16 cellular contexts compared by ENCODE assay signal in the genomic region with DNA sequence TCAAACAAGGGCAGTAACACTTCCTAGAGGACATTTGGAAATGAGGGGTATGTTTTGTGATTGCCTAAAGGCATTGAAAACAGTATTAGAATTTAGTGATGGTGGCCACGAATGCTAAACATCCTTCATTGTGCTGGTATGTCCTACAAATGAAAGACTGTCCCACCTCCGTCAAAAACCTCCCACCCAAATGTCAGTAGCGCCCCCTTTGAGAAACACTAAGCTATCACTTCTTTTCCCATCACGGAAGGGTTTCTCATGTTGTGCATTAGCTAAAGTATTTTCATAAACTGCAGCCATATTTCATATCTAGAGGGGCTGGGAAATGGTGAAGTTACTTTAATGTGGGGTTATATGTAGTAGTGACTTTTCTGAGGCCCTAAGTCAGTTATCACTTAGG.
A peak's percentile ranks its signal among the peaks of the same experiment; 100 is the strongest.
DNase-seq lines count a peak whose midpoint lies in the region; ATAC-seq and TF ChIP-seq lines count a peak whose summit lies in the region.
"Had no signal": no experiment of that assay in that cellular context is flagged by ENCODE, and none has a peak within 500 bp of the region (broad histone marks: within the 10 kb centered on the region; RNA-seq: fewer than 3 reads in every experiment).

No MANE protein-coding gene starts in this region.

- no peaks in the 10 kb centered on the region for H3K36me3 ChIP-seq in Panc1 (ENCODE audit: control insufficient read depth, insufficient read depth, low read length)
- H3K36me3 ChIP-seq: BE2C had no signal

- no peak overlapping the region for H3K27ac ChIP-seq in Panc1 (ENCODE audit: low read length)
- H3K27ac ChIP-seq: C4-2B had no signal

- H3K9me3 ChIP-seq in Panc1 (ENCODE audit: control insufficient read depth, insufficient read depth, low read depth, low read length) = no peaks in the 10 kb centered on the region; the same call in 1 of the 2 replicates
- H3K9me3 ChIP-seq: BE2C had no signal

- no peaks in the 10 kb centered on the region for H3K4me1 ChIP-seq in Panc1 (ENCODE audit: control insufficient read depth, insufficient read depth, low read length)
- H3K4me1 ChIP-seq: BE2C had no signal

- ATAC-seq in Panc1 = no peak
- ATAC-seq: HCT116, HepG2 had no signal

- CTCF ChIA-PET in Panc1 (lab: Charles Lee) = interaction anchor here (0.7 kb wide), 1 partner anchor 29 kb away, joined by 3 read pairs; no protein-coding TSS in a partner anchor

- DNase-seq in GM13977 (ENCODE audit: low spot score) (no peak), Panc1 (ENCODE audit: low read depth, low spot score) (no peak), iPS DF 4.7 (ENCODE audit: extremely low read depth, low spot score) (peak; percentile 1), SKM-1 (lab: John Stamatoyannopoulos, UW; ENCODE audit: unreplicated experiment) (no peak), G401 (ENCODE audit: low spot score) (no peak), NK-92 (lab: John Stamatoyannopoulos, UW; ENCODE audit: unreplicated experiment) (no peak)
- no peak for DNase-seq in effector CD8-positive, alpha-beta T cell (lab: John Stamatoyannopoulos, UW)
- DNase-seq: BE2C; CD4-positive, alpha-beta memory T cell; DMS153; DMS79 treated with DMSO at 0.1 percent for 48 hours; EL; GDM1 had no signal

- in situ Hi-C loops in GM13977 (cut with MboI; ENCODE audit: low pct_unique_long_range_greater_than_20kb, low sequenced_read_pairs, unreplicated experiment) (no loop called here), Panc1 (cut with HindIII; ENCODE audit: low pct_unique_long_range_greater_than_20kb, low sequenced_read_pairs) (no loop called here), G401 (cut with HindIII; ENCODE audit: low sequenced_read_pairs) (no loop called here)

- peak; percentile 13 for TF ChIP-seq CTCF in GM13977 (IDR thresholded peaks at IDR 0.05; ENCODE audit: extremely low read depth, insufficient read depth, missing control alignments)
- peak; percentile 24 for TF ChIP-seq CTCF in Panc1 (IDR thresholded peaks at IDR 0.05)

- no peaks in the 10 kb centered on the region for H3K27me3 ChIP-seq in Panc1 (ENCODE audit: control insufficient read depth, insufficient read depth, low read length)
- H3K27me3 ChIP-seq: BE2C had no signal

- no peak overlapping the region for H3K4me3 ChIP-seq in Panc1 (ENCODE audit: low read depth in 2 of 2, low read length in 2 of 2)

- BruUV-seq in Panc1 (replicated peaks; lab: Mats Ljungman, UMichigan) = no TSS peak

- POLR2A ChIA-PET in Panc1 (lab: Charles Lee) = no interaction called here

- intact Hi-C loops in Panc1 (cut with micrococcal nuclease; ENCODE audit: unreplicated experiment) = no loop called here
